ENCODE assay signal across 8 cellular contexts in genomic region chr2:220882507-220882906, GRCh38.
"Had no signal": no experiment of that assay in that cellular context is flagged by ENCODE, and none has a peak within 500 bp of the region (broad histone marks: within the 10 kb centered on the region; RNA-seq: fewer than 3 reads in every experiment).

No MANE protein-coding gene starts in this region.

- DNase-seq: GM23248, GOT3, H7, H9, HCEC 1CT, HFFc6 had no signal

- H3K4me3 ChIP-seq: GM23248, GM23338, HAP-1 had no signal

- H3K9me3 ChIP-seq: HAP-1 had no signal

- H3K27ac ChIP-seq: GM23248 had no signal

- H3K36me3 ChIP-seq: HAP-1 had no signal
